Comparison of ENCODE assay signal across 8 cellular contexts in genomic region chr6:83192871-83193746, GRCh38. TPM values are rescaled to one million over a fixed set of nuclear protein-coding genes. Genes with fewer than 3 reads are reported as not detected.
DNase-seq lines count a peak whose midpoint lies in the region; ATAC-seq and TF ChIP-seq lines count a peak whose summit lies in the region.

TSS of gene PGM3 (minus strand) at chr6:83193265. CDS start at chr6:83191012, 2,253 bp downstream.
TSS of gene RWDD2A (plus strand) at chr6:83193357. CDS start at chr6:83194452, 1,095 bp downstream.

- ATAC-seq in GM18502 (IDR thresholded peaks at IDR 0.05; ENCODE audit: poor library complexity, unreplicated experiment) (peak; percentile 98), HG02870 (IDR thresholded peaks at IDR 0.05; ENCODE audit: unreplicated experiment) (peak; percentile 95), right cardiac atrium (peak; percentile 99)

- TF ChIP-seq POLR2A in uterus (IDR thresholded peaks at IDR 0.05), result peak; percentile 85 to 87

- intact Hi-C loops in right cardiac atrium (cut with DNase I) (loop anchor here in 1 of 4 donors (10.0 kb wide), 1 partner anchor 118 kb away; no protein-coding TSS in a partner anchor), uterus (cut with DNase I; ENCODE audit: low total_unique reads) (no loop called here)

- H3K27ac ChIP-seq in right cardiac atrium (ENCODE audit: low read length) (peak within 1 kb of the TSS; percentile 71), uterus (peak within 1 kb of the TSS; percentile 76 to 81)

- H3K36me3 ChIP-seq in uterus, result no peaks in the 10 kb centered on the region

- H3K4me1 ChIP-seq in right cardiac atrium (ENCODE audit: control insufficient read depth, insufficient read depth, low read length) (peaks cover 2% of the 10 kb centered on the region), uterus (peaks cover 0 to 5% of the 10 kb centered on the region in 2 donors)

- H3K27me3 ChIP-seq in right cardiac atrium (ENCODE audit: control insufficient read depth, insufficient read depth) (no peaks in the 10 kb centered on the region), uterus (no peaks in the 10 kb centered on the region)

- peak in 2 of 4 experiments; percentile 5 to 6 for TF ChIP-seq CTCF in uterus (IDR thresholded peaks at IDR 0.05)

- H3K9me3 ChIP-seq in right cardiac atrium (ENCODE audit: control insufficient read depth, low read length), result no peaks in the 10 kb centered on the region
- no peaks in the 10 kb centered on the region for H3K9me3 ChIP-seq in uterus

- peak; percentile 79 for DNase-seq in NCI-H146 treated with DMSO at 0.1 percent for 48 hours (lab: John Stamatoyannopoulos, UW; ENCODE audit: unreplicated experiment)
- peak; percentile 79 to 94 (median 84) for DNase-seq in T-helper 2 cell
- peak; percentile 52 to 95 (median 85) for DNase-seq in anterior cingulate cortex (lab: John Stamatoyannopoulos, UW)
- DNase-seq in right cardiac atrium, result peak; percentile 92 to 97 (median 96)
- peak; percentile 89 for DNase-seq in putamen (ENCODE audit: low spot score)
- peak; percentile 85 to 87 for DNase-seq in uterus

- under 1% methylated on average over 88 of the region's 88 CpGs for WGBS in right cardiac atrium

- H3K4me3 ChIP-seq in right cardiac atrium (ENCODE audit: low read length) (peak within 1 kb of the TSS; percentile 78), uterus (peak within 1 kb of the TSS; percentile 86 to 96)

RNA-seq across cellular contexts. Expression of gene PGM3, which starts in this region (rescaled TPM):
- 10 to 100 TPM; 15.1 to 31.1 (median 18.5) TPM for total RNA-seq in right cardiac atrium
- polyA plus RNA-seq in right cardiac atrium, result 5.8 TPM
- total RNA-seq in uterus, result 100 to 1,000 TPM in 1 of 4 donors, 10 to 100 TPM in 3; 11.8 to 185 (median 60.9) TPM

RNA-seq across cellular contexts. Expression of gene RWDD2A, which starts in this region (rescaled TPM):
- total RNA-seq in right cardiac atrium (1 to 10 TPM; 4.3 to 6.3 (median 5.7) TPM), uterus (1 to 10 TPM; 2.1 to 6.4 (median 4.2) TPM)
- 3.6 TPM for polyA plus RNA-seq in right cardiac atrium

Comparison
In these comparisons a context has a peak if more than half of its experiments do, and no peak if none do; other contexts are left out.
1. Peak in every context shown above with its lines: DNase-seq, ATAC-seq, H3K4me3 ChIP-seq and H3K27ac ChIP-seq.